In the genomic region with DNA sequence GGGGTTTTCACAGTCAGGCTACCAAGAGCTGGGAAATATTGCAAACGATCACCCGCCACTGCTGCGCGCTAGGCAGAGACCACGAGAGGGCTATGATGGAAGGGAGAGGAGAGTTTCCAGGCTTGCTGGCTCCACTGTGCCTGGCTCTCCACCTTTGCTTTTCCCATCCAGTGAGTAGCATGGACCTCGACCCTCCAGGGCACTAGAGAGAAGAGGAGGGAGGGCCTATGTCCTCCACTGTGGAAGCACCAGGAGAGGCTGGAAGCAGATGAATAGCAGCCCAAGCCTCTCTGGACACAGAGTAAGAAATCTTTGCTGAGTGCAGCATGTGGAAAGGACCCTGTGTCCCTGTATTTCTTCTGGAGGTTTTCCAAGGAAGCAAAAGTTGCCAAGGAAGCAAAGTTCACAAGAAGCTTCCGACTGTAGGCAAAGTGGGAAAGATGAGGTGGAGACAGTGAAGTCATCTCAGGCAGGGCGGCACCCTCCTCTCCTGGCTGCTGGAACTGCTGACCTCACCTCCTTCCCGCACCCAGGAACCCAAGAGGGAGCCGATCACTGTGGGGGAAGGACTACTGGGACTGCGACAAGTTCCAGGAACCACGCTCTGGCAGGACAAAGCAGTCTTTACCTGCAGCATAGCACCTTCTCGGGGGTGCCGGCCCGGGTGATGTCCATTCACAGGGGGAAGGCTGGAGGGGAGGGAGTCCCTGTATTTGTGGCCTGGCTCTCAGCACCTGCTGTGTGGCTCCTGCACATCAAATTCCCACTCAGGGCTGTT, we compare ENCODE assay signal across 1 cellular context.
TF ChIP-seq lines count a peak whose summit lies in the region.

No MANE protein-coding gene starts in this region.

TF ChIP-seq in GM23338, 12 proteins besides CTCF, POLR2A, EP300 and RAD21 (continued from another document):
- TF ChIP-seq, protein P1, sequence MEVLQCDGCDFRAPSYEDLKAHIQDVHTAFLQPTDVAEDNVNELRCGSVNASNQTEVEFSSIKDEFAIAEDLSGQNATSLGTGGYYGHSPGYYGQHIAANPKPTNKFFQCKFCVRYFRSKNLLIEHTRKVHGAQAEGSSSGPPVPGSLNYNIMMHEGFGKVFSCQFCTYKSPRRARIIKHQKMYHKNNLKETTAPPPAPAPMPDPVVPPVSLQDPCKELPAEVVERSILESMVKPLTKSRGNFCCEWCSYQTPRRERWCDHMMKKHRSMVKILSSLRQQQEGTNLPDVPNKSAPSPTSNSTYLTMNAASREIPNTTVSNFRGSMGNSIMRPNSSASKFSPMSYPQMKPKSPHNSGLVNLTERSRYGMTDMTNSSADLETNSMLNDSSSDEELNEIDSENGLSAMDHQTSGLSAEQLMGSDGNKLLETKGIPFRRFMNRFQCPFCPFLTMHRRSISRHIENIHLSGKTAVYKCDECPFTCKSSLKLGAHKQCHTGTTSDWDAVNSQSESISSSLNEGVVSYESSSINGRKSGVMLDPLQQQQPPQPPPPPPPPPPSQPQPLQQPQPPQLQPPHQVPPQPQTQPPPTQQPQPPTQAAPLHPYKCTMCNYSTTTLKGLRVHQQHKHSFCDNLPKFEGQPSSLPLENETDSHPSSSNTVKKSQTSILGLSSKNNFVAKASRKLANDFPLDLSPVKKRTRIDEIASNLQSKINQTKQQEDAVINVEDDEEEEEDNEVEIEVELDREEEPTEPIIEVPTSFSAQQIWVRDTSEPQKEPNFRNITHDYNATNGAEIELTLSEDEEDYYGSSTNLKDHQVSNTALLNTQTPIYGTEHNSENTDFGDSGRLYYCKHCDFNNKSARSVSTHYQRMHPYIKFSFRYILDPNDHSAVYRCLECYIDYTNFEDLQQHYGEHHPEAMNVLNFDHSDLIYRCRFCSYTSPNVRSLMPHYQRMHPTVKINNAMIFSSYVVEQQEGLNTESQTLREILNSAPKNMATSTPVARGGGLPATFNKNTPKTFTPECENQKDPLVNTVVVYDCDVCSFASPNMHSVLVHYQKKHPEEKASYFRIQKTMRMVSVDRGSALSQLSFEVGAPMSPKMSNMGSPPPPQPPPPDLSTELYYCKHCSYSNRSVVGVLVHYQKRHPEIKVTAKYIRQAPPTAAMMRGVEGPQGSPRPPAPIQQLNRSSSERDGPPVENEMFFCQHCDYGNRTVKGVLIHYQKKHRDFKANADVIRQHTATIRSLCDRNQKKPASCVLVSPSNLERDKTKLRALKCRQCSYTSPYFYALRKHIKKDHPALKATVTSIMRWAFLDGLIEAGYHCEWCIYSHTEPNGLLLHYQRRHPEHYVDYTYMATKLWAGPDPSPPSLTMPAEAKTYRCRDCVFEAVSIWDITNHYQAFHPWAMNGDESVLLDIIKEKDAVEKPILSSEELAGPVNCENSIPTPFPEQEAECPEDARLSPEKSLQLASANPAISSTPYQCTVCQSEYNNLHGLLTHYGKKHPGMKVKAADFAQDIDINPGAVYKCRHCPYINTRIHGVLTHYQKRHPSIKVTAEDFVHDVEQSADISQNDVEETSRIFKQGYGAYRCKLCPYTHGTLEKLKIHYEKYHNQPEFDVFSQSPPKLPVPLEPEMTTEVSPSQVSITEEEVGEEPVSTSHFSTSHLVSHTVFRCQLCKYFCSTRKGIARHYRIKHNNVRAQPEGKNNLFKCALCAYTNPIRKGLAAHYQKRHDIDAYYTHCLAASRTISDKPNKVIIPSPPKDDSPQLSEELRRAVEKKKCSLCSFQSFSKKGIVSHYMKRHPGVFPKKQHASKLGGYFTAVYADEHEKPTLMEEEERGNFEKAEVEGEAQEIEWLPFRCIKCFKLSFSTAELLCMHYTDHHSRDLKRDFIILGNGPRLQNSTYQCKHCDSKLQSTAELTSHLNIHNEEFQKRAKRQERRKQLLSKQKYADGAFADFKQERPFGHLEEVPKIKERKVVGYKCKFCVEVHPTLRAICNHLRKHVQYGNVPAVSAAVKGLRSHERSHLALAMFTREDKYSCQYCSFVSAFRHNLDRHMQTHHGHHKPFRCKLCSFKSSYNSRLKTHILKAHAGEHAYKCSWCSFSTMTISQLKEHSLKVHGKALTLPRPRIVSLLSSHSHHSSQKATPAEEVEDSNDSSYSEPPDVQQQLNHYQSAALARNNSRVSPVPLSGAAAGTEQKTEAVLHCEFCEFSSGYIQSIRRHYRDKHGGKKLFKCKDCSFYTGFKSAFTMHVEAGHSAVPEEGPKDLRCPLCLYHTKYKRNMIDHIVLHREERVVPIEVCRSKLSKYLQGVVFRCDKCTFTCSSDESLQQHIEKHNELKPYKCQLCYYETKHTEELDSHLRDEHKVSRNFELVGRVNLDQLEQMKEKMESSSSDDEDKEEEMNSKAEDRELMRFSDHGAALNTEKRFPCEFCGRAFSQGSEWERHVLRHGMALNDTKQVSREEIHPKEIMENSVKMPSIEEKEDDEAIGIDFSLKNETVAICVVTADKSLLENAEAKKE (CRISPR knock-in tag; IDR thresholded peaks at IDR 0.05) = no peak
- TF ChIP-seq, protein P2, sequence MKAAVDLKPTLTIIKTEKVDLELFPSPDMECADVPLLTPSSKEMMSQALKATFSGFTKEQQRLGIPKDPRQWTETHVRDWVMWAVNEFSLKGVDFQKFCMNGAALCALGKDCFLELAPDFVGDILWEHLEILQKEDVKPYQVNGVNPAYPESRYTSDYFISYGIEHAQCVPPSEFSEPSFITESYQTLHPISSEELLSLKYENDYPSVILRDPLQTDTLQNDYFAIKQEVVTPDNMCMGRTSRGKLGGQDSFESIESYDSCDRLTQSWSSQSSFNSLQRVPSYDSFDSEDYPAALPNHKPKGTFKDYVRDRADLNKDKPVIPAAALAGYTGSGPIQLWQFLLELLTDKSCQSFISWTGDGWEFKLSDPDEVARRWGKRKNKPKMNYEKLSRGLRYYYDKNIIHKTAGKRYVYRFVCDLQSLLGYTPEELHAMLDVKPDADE (IDR thresholded peaks at IDR 0.05) = no peak
- TF ChIP-seq NANOG (IDR thresholded peaks at IDR 0.05; ENCODE audit: borderline replicate concordance) (no peak), STAT1 (IDR thresholded peaks at IDR 0.05; ENCODE audit: unreplicated experiment) (no peak)
